1 cellular context compared by ENCODE assay signal in the genomic region with DNA sequence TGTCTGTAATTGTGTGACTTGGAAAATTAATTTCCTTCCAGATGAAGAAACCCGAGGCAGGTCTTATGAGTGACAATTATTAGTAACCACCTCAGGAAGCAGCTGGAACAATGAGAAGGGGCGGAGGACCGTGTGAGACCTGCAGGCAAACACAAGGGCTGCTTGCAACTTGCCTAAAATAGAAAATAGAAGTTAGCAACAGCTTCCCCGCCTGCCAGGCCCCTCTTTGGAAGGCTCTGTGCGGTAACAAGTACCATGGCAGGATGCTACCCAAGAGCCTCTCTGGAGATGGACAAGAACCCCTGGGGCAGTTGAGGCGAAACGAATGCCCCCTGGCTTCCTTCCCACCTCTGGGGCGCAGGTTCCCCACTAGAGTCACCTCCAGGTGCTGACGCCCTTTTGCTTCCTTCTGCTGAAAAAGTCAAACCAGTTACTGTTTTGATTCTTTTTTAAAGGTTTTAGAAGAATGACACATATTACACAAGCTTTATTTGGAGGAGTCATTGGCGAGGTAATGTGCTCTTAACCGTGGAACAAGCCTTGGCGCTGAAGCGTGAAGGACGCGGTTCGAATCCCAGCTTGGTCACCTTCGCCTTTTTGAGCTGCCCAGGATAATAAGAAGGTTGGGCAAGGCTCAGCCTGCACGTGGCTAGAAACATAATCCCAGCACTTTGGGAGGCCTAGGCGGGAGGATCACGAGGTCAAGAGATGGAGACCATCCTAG.
TF ChIP-seq lines count a peak whose summit lies in the region.

No MANE protein-coding gene starts in this region.

TF ChIP-seq in GM23338, 12 proteins besides CTCF, POLR2A, EP300 and RAD21 (continued from another document):
- TF ChIP-seq, protein P1, sequence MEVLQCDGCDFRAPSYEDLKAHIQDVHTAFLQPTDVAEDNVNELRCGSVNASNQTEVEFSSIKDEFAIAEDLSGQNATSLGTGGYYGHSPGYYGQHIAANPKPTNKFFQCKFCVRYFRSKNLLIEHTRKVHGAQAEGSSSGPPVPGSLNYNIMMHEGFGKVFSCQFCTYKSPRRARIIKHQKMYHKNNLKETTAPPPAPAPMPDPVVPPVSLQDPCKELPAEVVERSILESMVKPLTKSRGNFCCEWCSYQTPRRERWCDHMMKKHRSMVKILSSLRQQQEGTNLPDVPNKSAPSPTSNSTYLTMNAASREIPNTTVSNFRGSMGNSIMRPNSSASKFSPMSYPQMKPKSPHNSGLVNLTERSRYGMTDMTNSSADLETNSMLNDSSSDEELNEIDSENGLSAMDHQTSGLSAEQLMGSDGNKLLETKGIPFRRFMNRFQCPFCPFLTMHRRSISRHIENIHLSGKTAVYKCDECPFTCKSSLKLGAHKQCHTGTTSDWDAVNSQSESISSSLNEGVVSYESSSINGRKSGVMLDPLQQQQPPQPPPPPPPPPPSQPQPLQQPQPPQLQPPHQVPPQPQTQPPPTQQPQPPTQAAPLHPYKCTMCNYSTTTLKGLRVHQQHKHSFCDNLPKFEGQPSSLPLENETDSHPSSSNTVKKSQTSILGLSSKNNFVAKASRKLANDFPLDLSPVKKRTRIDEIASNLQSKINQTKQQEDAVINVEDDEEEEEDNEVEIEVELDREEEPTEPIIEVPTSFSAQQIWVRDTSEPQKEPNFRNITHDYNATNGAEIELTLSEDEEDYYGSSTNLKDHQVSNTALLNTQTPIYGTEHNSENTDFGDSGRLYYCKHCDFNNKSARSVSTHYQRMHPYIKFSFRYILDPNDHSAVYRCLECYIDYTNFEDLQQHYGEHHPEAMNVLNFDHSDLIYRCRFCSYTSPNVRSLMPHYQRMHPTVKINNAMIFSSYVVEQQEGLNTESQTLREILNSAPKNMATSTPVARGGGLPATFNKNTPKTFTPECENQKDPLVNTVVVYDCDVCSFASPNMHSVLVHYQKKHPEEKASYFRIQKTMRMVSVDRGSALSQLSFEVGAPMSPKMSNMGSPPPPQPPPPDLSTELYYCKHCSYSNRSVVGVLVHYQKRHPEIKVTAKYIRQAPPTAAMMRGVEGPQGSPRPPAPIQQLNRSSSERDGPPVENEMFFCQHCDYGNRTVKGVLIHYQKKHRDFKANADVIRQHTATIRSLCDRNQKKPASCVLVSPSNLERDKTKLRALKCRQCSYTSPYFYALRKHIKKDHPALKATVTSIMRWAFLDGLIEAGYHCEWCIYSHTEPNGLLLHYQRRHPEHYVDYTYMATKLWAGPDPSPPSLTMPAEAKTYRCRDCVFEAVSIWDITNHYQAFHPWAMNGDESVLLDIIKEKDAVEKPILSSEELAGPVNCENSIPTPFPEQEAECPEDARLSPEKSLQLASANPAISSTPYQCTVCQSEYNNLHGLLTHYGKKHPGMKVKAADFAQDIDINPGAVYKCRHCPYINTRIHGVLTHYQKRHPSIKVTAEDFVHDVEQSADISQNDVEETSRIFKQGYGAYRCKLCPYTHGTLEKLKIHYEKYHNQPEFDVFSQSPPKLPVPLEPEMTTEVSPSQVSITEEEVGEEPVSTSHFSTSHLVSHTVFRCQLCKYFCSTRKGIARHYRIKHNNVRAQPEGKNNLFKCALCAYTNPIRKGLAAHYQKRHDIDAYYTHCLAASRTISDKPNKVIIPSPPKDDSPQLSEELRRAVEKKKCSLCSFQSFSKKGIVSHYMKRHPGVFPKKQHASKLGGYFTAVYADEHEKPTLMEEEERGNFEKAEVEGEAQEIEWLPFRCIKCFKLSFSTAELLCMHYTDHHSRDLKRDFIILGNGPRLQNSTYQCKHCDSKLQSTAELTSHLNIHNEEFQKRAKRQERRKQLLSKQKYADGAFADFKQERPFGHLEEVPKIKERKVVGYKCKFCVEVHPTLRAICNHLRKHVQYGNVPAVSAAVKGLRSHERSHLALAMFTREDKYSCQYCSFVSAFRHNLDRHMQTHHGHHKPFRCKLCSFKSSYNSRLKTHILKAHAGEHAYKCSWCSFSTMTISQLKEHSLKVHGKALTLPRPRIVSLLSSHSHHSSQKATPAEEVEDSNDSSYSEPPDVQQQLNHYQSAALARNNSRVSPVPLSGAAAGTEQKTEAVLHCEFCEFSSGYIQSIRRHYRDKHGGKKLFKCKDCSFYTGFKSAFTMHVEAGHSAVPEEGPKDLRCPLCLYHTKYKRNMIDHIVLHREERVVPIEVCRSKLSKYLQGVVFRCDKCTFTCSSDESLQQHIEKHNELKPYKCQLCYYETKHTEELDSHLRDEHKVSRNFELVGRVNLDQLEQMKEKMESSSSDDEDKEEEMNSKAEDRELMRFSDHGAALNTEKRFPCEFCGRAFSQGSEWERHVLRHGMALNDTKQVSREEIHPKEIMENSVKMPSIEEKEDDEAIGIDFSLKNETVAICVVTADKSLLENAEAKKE (CRISPR knock-in tag; IDR thresholded peaks at IDR 0.05) = no peak
- TF ChIP-seq, protein P2, sequence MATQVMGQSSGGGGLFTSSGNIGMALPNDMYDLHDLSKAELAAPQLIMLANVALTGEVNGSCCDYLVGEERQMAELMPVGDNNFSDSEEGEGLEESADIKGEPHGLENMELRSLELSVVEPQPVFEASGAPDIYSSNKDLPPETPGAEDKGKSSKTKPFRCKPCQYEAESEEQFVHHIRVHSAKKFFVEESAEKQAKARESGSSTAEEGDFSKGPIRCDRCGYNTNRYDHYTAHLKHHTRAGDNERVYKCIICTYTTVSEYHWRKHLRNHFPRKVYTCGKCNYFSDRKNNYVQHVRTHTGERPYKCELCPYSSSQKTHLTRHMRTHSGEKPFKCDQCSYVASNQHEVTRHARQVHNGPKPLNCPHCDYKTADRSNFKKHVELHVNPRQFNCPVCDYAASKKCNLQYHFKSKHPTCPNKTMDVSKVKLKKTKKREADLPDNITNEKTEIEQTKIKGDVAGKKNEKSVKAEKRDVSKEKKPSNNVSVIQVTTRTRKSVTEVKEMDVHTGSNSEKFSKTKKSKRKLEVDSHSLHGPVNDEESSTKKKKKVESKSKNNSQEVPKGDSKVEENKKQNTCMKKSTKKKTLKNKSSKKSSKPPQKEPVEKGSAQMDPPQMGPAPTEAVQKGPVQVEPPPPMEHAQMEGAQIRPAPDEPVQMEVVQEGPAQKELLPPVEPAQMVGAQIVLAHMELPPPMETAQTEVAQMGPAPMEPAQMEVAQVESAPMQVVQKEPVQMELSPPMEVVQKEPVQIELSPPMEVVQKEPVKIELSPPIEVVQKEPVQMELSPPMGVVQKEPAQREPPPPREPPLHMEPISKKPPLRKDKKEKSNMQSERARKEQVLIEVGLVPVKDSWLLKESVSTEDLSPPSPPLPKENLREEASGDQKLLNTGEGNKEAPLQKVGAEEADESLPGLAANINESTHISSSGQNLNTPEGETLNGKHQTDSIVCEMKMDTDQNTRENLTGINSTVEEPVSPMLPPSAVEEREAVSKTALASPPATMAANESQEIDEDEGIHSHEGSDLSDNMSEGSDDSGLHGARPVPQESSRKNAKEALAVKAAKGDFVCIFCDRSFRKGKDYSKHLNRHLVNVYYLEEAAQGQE (IDR thresholded peaks at IDR 0.05; ENCODE audit: unreplicated experiment) = no peak
- no peak for TF ChIP-seq POLR2AphosphoS5 (IDR thresholded peaks at IDR 0.05; ENCODE audit: low read depth)
- TF ChIP-seq, protein P3, sequence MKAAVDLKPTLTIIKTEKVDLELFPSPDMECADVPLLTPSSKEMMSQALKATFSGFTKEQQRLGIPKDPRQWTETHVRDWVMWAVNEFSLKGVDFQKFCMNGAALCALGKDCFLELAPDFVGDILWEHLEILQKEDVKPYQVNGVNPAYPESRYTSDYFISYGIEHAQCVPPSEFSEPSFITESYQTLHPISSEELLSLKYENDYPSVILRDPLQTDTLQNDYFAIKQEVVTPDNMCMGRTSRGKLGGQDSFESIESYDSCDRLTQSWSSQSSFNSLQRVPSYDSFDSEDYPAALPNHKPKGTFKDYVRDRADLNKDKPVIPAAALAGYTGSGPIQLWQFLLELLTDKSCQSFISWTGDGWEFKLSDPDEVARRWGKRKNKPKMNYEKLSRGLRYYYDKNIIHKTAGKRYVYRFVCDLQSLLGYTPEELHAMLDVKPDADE (IDR thresholded peaks at IDR 0.05) = no peak
- TF ChIP-seq ZNF331 (CRISPR knock-in tag; IDR thresholded peaks at IDR 0.05; ENCODE audit: low read depth) = no peak
- no peak for TF ChIP-seq STAT1 (IDR thresholded peaks at IDR 0.05; ENCODE audit: unreplicated experiment)
- TF ChIP-seq JUNB (IDR thresholded peaks at IDR 0.05; ENCODE audit: unreplicated experiment) = no peak
